In the genomic region with DNA sequence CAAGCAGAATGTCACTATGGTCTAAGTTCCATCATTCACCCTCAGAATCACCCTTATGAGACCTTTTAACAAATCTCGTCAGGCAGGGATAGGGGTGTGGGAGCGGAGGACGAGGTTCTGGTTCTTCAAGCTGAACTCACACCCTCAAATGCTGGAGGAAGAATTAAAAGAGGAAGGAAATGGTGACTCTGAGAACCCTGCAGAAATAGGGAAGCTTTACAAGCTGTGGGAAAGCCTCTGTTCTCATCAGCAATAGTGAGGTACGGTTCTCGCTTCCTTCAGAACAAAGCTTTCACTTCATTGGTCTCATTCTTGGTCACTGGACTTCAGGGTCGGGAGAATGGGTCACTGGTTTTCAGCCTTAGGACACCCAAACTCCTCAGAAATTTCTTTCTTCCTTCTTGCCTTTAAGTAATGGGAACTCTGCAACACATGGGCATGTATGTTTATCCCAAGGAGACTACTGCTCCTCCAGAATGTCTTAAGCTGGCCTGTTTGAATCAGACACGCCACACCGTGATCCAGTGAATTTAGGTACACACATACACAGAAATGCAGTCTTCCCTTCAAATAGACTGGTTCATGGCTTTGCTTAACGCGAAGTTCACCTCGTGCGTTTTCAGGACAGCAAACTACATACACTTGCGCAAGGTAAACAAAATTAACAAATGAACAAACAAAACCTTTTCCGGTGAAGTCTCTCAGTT, we compare ENCODE assay signal across 9 cellular contexts.
A peak's percentile ranks its signal among the peaks of the same experiment; 100 is the strongest.
DNase-seq lines count a peak whose midpoint lies in the region; ATAC-seq and TF ChIP-seq lines count a peak whose summit lies in the region.
"Had no signal": no experiment of that assay in that cellular context is flagged by ENCODE, and none has a peak within 500 bp of the region (broad histone marks: within the 10 kb centered on the region; RNA-seq: fewer than 3 reads in every experiment).

No MANE protein-coding gene starts in this region.

- H3K4me1 ChIP-seq in muscle layer of duodenum (ENCODE audit: control insufficient read depth in 1 of 2, insufficient read depth in 2 of 2, low read length in 2 of 2) = no peaks in the 10 kb centered on the region
- no peaks in the 10 kb centered on the region for H3K4me1 ChIP-seq in prostate gland (replicated peaks)

- H3K9me3 ChIP-seq in muscle layer of duodenum (ENCODE audit: control insufficient read depth in 1 of 2, low read length in 2 of 2) (no peaks in the 10 kb centered on the region), prostate gland (no peaks in the 10 kb centered on the region)

- no peaks in the 10 kb centered on the region for H3K27me3 ChIP-seq in muscle layer of duodenum (ENCODE audit: low read depth, low read length)
- no peaks in the 10 kb centered on the region for H3K27me3 ChIP-seq in dorsolateral prefrontal cortex
- H3K27me3 ChIP-seq in prostate gland (replicated peaks; ENCODE audit: insufficient read depth) = no peaks in the 10 kb centered on the region

- TF ChIP-seq CTCF in dorsolateral prefrontal cortex (IDR thresholded peaks at IDR 0.05 in 54 of 56, conservative IDR thresholded peaks at IDR 0.05 in 2 of 56; ENCODE audit: low read depth in 1 of 56, partially characterized antibody in 56 of 56) (no peak), prostate gland (IDR thresholded peaks at IDR 0.05) (no peak)

- ATAC-seq in GM18505 (IDR thresholded peaks at IDR 0.05; ENCODE audit: unreplicated experiment) (peak; percentile 85), HG02623 (IDR thresholded peaks at IDR 0.05; ENCODE audit: unreplicated experiment) (peak; percentile 69), GM19455 (IDR thresholded peaks at IDR 0.05; ENCODE audit: unreplicated experiment) (no peak)

- TF ChIP-seq POLR2A in GM18505 (IDR thresholded peaks at IDR 0.05; ENCODE audit: borderline replicate concordance, extremely low read depth, insufficient read depth, insufficient read length) (no peak), prostate gland (IDR thresholded peaks at IDR 0.05) (no peak)

- peak; percentile 32 for DNase-seq in UCSD-AML1 (lab: John Stamatoyannopoulos, UW; ENCODE audit: unreplicated experiment)
- no peak for DNase-seq in occipital lobe (lab: John Stamatoyannopoulos, UW)
- DNase-seq in dorsolateral prefrontal cortex = no peak
- DNase-seq in prostate gland (ENCODE audit: low spot score) = no peak
- DNase-seq: activated T-cell treated with anti-CD3 and anti-CD28 coated beads, Interleukin-2, amount 50 U/mL, for 4 hours had no signal

- H3K36me3 ChIP-seq in muscle layer of duodenum (ENCODE audit: control insufficient read depth in 1 of 2, insufficient read depth in 2 of 2, low read length in 2 of 2) (no peaks in the 10 kb centered on the region), prostate gland (no peaks in the 10 kb centered on the region)

- H3K4me3 ChIP-seq in muscle layer of duodenum (ENCODE audit: low read depth in 1 of 2, low read length in 2 of 2) = no peak overlapping the region
- H3K4me3 ChIP-seq in dorsolateral prefrontal cortex = no peak overlapping the region
- no peak overlapping the region for H3K4me3 ChIP-seq in prostate gland

- WGBS in prostate gland = 81% methylated on average over 14 of the region's 14 CpGs

- H3K27ac ChIP-seq in muscle layer of duodenum (ENCODE audit: low read length) (peak overlapping the region; percentile 27), dorsolateral prefrontal cortex (peak overlapping the region in 3 of 59 donors; percentile 24 to 38 (median 36)), prostate gland (peak overlapping the region in 1 of 2 donors; percentile 10)

- intact Hi-C loops in dorsolateral prefrontal cortex (cut with DNase I) = no loop called here
- intact Hi-C loops in prostate gland (cut with DNase I) = no loop called here
